25 cellular contexts compared by ENCODE assay signal in genomic region chr22:41775338-41775737, GRCh38. TPM values are rescaled to one million over a fixed set of nuclear protein-coding genes. Genes with fewer than 3 reads are reported as not detected.
DNase-seq lines count a peak whose midpoint lies in the region; ATAC-seq, FAIRE-seq and TF ChIP-seq lines count a peak whose summit lies in the region.
"Had no signal": no experiment of that assay in that cellular context is flagged by ENCODE, and none has a peak within 500 bp of the region (broad histone marks: within the 10 kb centered on the region; RNA-seq: fewer than 3 reads in every experiment).

No MANE protein-coding gene starts in this region.

- FAIRE-seq in K562 (lab: Jason Lieb, UNC) = no peak
- FAIRE-seq: A204.1, GM12878, GM12892, GM18507 had no signal

- no peak for TF ChIP-seq POLR2A in K562 (conservative IDR thresholded peaks at IDR 0.05)

- peak; percentile 26 for DNase-seq in Caki2 (ENCODE audit: low read depth)
- no peak for DNase-seq in K562 (ENCODE audit: extremely low read depth in 1 of 4, low spot score in 3 of 4)
- peak; percentile 23 for DNase-seq in posterior vena cava (ENCODE audit: low spot score)
- DNase-seq in anterior cingulate cortex (lab: John Stamatoyannopoulos, UW) = no peak
- DNase-seq in NCI-H1105 treated with DMSO at 0.1 percent for 48 hours (lab: John Stamatoyannopoulos, UW) = no peak
- DNase-seq in HT-29 (ENCODE audit: low spot score) = no peak
- DNase-seq: 8988T; BE2C; C1 segment of cervical spinal cord; CD4-positive, alpha-beta memory T cell; CD4-positive, CD25-positive, alpha-beta regulatory T cell; CD8-positive, alpha-beta memory T cell; COR-L47; DMS 273 treated with DMSO at 0.1 percent for 48 hours; DMS153; DMS53; DMS79; DND-41; EL; GDM1 had no signal

- no peaks in the 10 kb centered on the region for H3K27me3 ChIP-seq in K562 (ENCODE audit: control insufficient read depth in 2 of 2, insufficient read depth in 2 of 2, low read length in 2 of 2)
- H3K27me3 ChIP-seq: BE2C, BLaER1 had no signal

- no peaks in the 10 kb centered on the region for H4K20me1 ChIP-seq in K562 (replicated peaks; ENCODE audit: control insufficient read depth, insufficient read depth, low read length)
- H4K20me1 ChIP-seq: BLaER1 had no signal

- no peaks in the 10 kb centered on the region for H3K79me2 ChIP-seq in K562 (ENCODE audit: control insufficient read depth, insufficient read depth, low read length)

- H3K9ac ChIP-seq in K562 (ENCODE audit: insufficient read depth in 1 of 2, low read depth in 2 of 2, low read length in 2 of 2) = no peak overlapping the region
- H3K9ac ChIP-seq: BLaER1 had no signal

- H3K4me2 ChIP-seq in K562 (ENCODE audit: insufficient read depth, low read length) = no peak overlapping the region
- H3K4me2 ChIP-seq: BLaER1 had no signal

- H3K36me3 ChIP-seq in K562 (ENCODE audit: control insufficient read depth, insufficient read depth, low read length) = no peaks in the 10 kb centered on the region
- H3K36me3 ChIP-seq: BE2C, BLaER1 had no signal

- no TSS peak for BruUV-seq in K562 (replicated peaks; lab: Mats Ljungman, UMichigan)

- intact Hi-C loops in K562 (cut with micrococcal nuclease) (no loop called here), posterior vena cava (cut with DNase I) (loop anchor here in 1 of 2 donors (10.0 kb wide), 1 partner anchor 881 kb away; no protein-coding TSS in a partner anchor)

- TF ChIP-seq EP300 in K562 (IDR thresholded peaks at IDR 0.05; ENCODE audit: low read length) = no peak

- H3K4me1 ChIP-seq in K562 (replicated peaks in 1 of 2; ENCODE audit: control insufficient read depth in 2 of 2, insufficient read depth in 2 of 2, low read length in 2 of 2) = no peaks in the 10 kb centered on the region
- H3K4me1 ChIP-seq: BE2C had no signal

- H2AFZ ChIP-seq in K562 (ENCODE audit: low read depth, low read length) = no peak overlapping the region

- no peak for ATAC-seq in K562
- ATAC-seq: GM12878 had no signal

- CTCF ChIA-PET in K562 (lab: Yijun Ruan, JAX; ENCODE audit: low intra/inter-chr PET ratio) = no interaction called here

- no peak for TF ChIP-seq CTCF in K562 (IDR thresholded peaks at IDR 0.05 in 2 of 3, conservative IDR thresholded peaks at IDR 0.05 in 1 of 3; ENCODE audit: insufficient read depth in 2 of 3, low read depth in 1 of 3, low read length in 3 of 3)

- 17% methylated on average over 2 of the region's 5 CpGs for WGBS in K562 (ENCODE audit: insufficient coverage, low coverage, missing lambda C conversion rate)

- no peaks in the 10 kb centered on the region for H3K9me1 ChIP-seq in K562 (ENCODE audit: control insufficient read depth, insufficient read depth, low read length)

- no peak for TF ChIP-seq RAD21 in K562 (CRISPR knock-in tag; conservative IDR thresholded peaks at IDR 0.05 in 1 of 2, IDR thresholded peaks at IDR 0.05 in 1 of 2)

- in situ Hi-C loops in Caki2 (cut with HindIII; ENCODE audit: low pct_unique_long_range_greater_than_20kb, low sequenced_read_pairs) (no loop called here), K562 (cut with MboI) (no loop called here)

- no peak overlapping the region for H3K27ac ChIP-seq in K562 (ENCODE audit: extremely low read depth, low read depth, low read length)
- H3K27ac ChIP-seq: BLaER1 had no signal

- H3K9me3 ChIP-seq in K562 (replicated peaks; ENCODE audit: control insufficient read depth, insufficient read depth, low read depth, low read length) = no peaks in the 10 kb centered on the region
- H3K9me3 ChIP-seq: BE2C, BLaER1 had no signal

- H3K4me3 ChIP-seq in K562 = no peak overlapping the region
- H3K4me3 ChIP-seq: BLaER1, GM12878 had no signal

- POLR2A ChIA-PET in K562 (lab: Yijun Ruan, JAX) = interaction anchor here (0.6 to 0.9 kb wide), 2 partner anchors 23 to 71 kb away, joined by 3 read pairs; no protein-coding TSS in a partner anchor

TF ChIP-seq in K562, 482 proteins besides CTCF, POLR2A, EP300 and RAD21 (continues in another document):
- TF ChIP-seq TOE1 (IDR thresholded peaks at IDR 0.05; ENCODE audit: borderline replicate concordance) (no peak), TOE1 (CRISPR knock-in tag; IDR thresholded peaks at IDR 0.05; ENCODE audit: borderline replicate concordance, low read depth) (no peak), ZC3H11A (IDR thresholded peaks at IDR 0.05; ENCODE audit: low read depth, low read length) (no peak), ZFP1 (CRISPR knock-in tag; IDR thresholded peaks at IDR 0.05) (no peak), CXXC5 (CRISPR knock-in tag; IDR thresholded peaks at IDR 0.05) (no peak)

RNA-seq across cellular contexts. Expression of gene CCDC134, which starts 25.1 kb away (rescaled TPM):
- total RNA-seq in Caki2 (2014; rRNA removed; shearing (Covaris generic); ENCODE audit: low replicate concordance) = 10.9 and 15.9 TPM in 2 replicates
- total RNA-seq in K562 (2011; cell fraction: chromatin; rRNA removed; ENCODE audit: low replicate concordance) = 11.6 and 24.3 TPM in 2 replicates
- 22.4 and 24.5 TPM in 2 replicates for total RNA-seq in K562 (2011; cell fraction: nucleolus; rRNA removed)
- total RNA-seq in K562 (2011; cell fraction: nucleoplasm; rRNA removed) = 18.8 and 20.0 TPM in 2 replicates
- total RNA-seq in K562 (2014; rRNA removed) = 6.9 and 11.7 TPM in 2 replicates
- total RNA-seq in K562 (2014; rRNA removed; fragmentation: Illumina TruSeq; extraction: Trizol) = 6.3 and 7.7 TPM in 2 replicates
- 9.2 and 9.5 TPM in 2 replicates for total RNA-seq in K562 (2015; rRNA removed; fragmentation: Illumina TruSeq; extraction: Trizol)
- total RNA-seq in K562 (2021) = 11.9 and 12.4 TPM in 2 replicates
- polyA plus RNA-seq in K562 (2011; rRNA removed) = 5.0 and 5.1 TPM in 2 replicates
- polyA plus RNA-seq in K562 (2011; cell fraction: cytosol; rRNA removed) = 5.5 and 6.0 TPM in 2 replicates
- polyA plus RNA-seq in K562 (2011; cell fraction: nucleus; rRNA removed) = 3.8 and 5.5 TPM in 2 replicates
- polyA plus RNA-seq in K562 (2012) = 2.4 and 3.0 TPM in 2 replicates
- polyA plus RNA-seq in K562 (2014; fragmentation: Illumina TruSeq; extraction: Trizol) = 4.2 and 5.3 TPM in 2 replicates
- under 1 TPM; 0.56 to 0.99 TPM for polyA plus RNA-seq in K562 (2014; fragmentation: Nextera tagmentation; extraction: Ambion mirVana)
- 5.2 and 6.8 TPM in 2 replicates for polyA plus RNA-seq in K562 (2014; rRNA removed)
- 13.2 and 19.0 TPM in 2 replicates for polyA minus RNA-seq in K562 (2011; rRNA and poly(A)+ RNA removed)
- 14.0 and 14.1 TPM in 2 replicates for polyA minus RNA-seq in K562 (2011; cell fraction: cytosol; rRNA and poly(A)+ RNA removed)
- 7.5 and 9.2 TPM in 2 replicates for polyA minus RNA-seq in K562 (2011; cell fraction: nucleus; rRNA and poly(A)+ RNA removed)
- 1 to 10 TPM; 5.1 to 5.7 TPM for total RNA-seq in posterior vena cava
- 12.2 and 14.6 TPM in 2 replicates for total RNA-seq in HT-29 (2014; rRNA removed; shearing (Covaris generic))

RNA-seq across cellular contexts. Expression of gene SREBF2, which starts 57.6 kb away (rescaled TPM):
- 21.0 and 21.5 TPM in 2 replicates for total RNA-seq in Caki2 (2014; rRNA removed; shearing (Covaris generic); ENCODE audit: low replicate concordance)
- 399 and 583 TPM in 2 replicates for total RNA-seq in K562 (2011; cell fraction: chromatin; rRNA removed; ENCODE audit: low replicate concordance)
- 378 and 395 TPM in 2 replicates for total RNA-seq in K562 (2011; cell fraction: nucleolus; rRNA removed)
- 386 and 451 TPM in 2 replicates for total RNA-seq in K562 (2011; cell fraction: nucleoplasm; rRNA removed)
- total RNA-seq in K562 (2014; rRNA removed) (26.6 and 38.5 TPM in 2 replicates), K562 (2014; rRNA removed; fragmentation: Illumina TruSeq; extraction: Trizol) (26.9 and 27.2 TPM in 2 replicates), K562 (2015; rRNA removed; fragmentation: Illumina TruSeq; extraction: Trizol) (22.4 and 24.8 TPM in 2 replicates), K562 (2021) (73.9 and 84.2 TPM in 2 replicates), posterior vena cava (10 to 100 TPM; 48.3 to 52.0 TPM)
- polyA plus RNA-seq in K562 (2011; rRNA removed) (55.3 and 89.8 TPM in 2 replicates), K562 (2014; fragmentation: Illumina TruSeq; extraction: Trizol) (64.5 and 74.3 TPM in 2 replicates), K562 (2014; fragmentation: Nextera tagmentation; extraction: Ambion mirVana) (1 to 10 TPM; 1.1 TPM), K562 (2014; rRNA removed) (62.8 and 63.9 TPM in 2 replicates)
- 94.7 and 107 TPM in 2 replicates for polyA plus RNA-seq in K562 (2011; cell fraction: cytosol; rRNA removed)
- polyA plus RNA-seq in K562 (2011; cell fraction: nucleus; rRNA removed) = 167 and 200 TPM in 2 replicates
- polyA plus RNA-seq in K562 (2012) = 57.0 and 119 TPM in 2 replicates
- 76.8 and 96.3 TPM in 2 replicates for polyA minus RNA-seq in K562 (2011; rRNA and poly(A)+ RNA removed)
- polyA minus RNA-seq in K562 (2011; cell fraction: cytosol; rRNA and poly(A)+ RNA removed) = 59.7 and 96.8 TPM in 2 replicates
- 55.1 and 75.6 TPM in 2 replicates for polyA minus RNA-seq in K562 (2011; cell fraction: nucleus; rRNA and poly(A)+ RNA removed)
- 88.5 and 104 TPM in 2 replicates for total RNA-seq in HT-29 (2014; rRNA removed; shearing (Covaris generic))

Comparison
In these comparisons a context has a peak if more than half of its experiments do, and no peak if none do; other contexts are left out.
1. DNase-seq: peak in Caki2 (single experiment) and posterior vena cava (single experiment); none in K562 (0 of 4), anterior cingulate cortex (0 of 58), NCI-H1105 treated with DMSO at 0.1 percent for 48 hours (single experiment) and HT-29 (single experiment).